In genomic region chr1:35947547-35947946, GRCh38 we compare ENCODE assay signal across 1 cellular context.
TF ChIP-seq lines count a peak whose summit lies in the region.

No MANE protein-coding gene starts in this region.

TF ChIP-seq in WTC11, 78 proteins besides CTCF, POLR2A, EP300 and RAD21:
- no peak for TF ChIP-seq ZNF232 (CRISPR knock-in tag; IDR thresholded peaks at IDR 0.05)
- no peak for TF ChIP-seq ZNF425 (CRISPR knock-in tag; conservative IDR thresholded peaks at IDR 0.05)
TF ChIP-seq in WTC11: peak in this region for 0.
